ENCODE assay signal across 16 cellular contexts in genomic region chr16:50272111-50272571, GRCh38. TPM values are rescaled to one million over a fixed set of nuclear protein-coding genes. Genes with fewer than 3 reads are reported as not detected.
DNase-seq lines count a peak whose midpoint lies in the region; TF ChIP-seq lines count a peak whose summit lies in the region.
"Had no signal": no experiment of that assay in that cellular context is flagged by ENCODE, and none has a peak within 500 bp of the region (broad histone marks: within the 10 kb centered on the region; RNA-seq: fewer than 3 reads in every experiment).

No MANE protein-coding gene starts in this region.

- WGBS in spleen, 5 donors, result 28 to 64% (median 52%) methylated on average over 4 to 7 of the region's 7 CpGs

- no peak for TF ChIP-seq POLR2A in spleen (IDR thresholded peaks at IDR 0.05)

- H3K36me3 Mint-ChIP-seq in dendritic cell treated with granulocyte-macrophage colony-stimulating factor and Interleukin-4, amounts not matched to agents 40 ng/mL and 50 ng/mL, for 4 days (ENCODE audit: low read depth), result peaks cover 77% of the 10 kb centered on the region

- no peak overlapping the region for H3K4me3 ChIP-seq in spleen
- H3K4me3 ChIP-seq: transverse colon had no signal

- no peaks in the 10 kb centered on the region for H3K9me3 Mint-ChIP-seq in dendritic cell treated with granulocyte-macrophage colony-stimulating factor and Interleukin-4, amounts not matched to agents 40 ng/mL and 50 ng/mL, for 4 days

- H3K4me1 ChIP-seq in spleen, result peaks cover 50 to 100% (median 99%) of the 10 kb centered on the region in 6 donors
- H3K4me1 ChIP-seq: foreskin keratinocyte, parathyroid adenoma had no signal

- intact Hi-C loops in dendritic cell treated with granulocyte-macrophage colony-stimulating factor and Interleukin-4, amounts not matched to agents 40 ng/mL and 50 ng/mL, for 4 days (cut with micrococcal nuclease), result no loop called here
- intact Hi-C loops in spleen (cut with DNase I; ENCODE audit: low total_unique reads), result no loop called here

- H3K4me3 Mint-ChIP-seq in dendritic cell treated with granulocyte-macrophage colony-stimulating factor and Interleukin-4, amounts not matched to agents 40 ng/mL and 50 ng/mL, for 4 days, result peak overlapping the region; percentile 23

- peaks cover 0 to 11% (median 0%) of the 10 kb centered on the region in 6 donors for H3K36me3 ChIP-seq in spleen
- H3K36me3 ChIP-seq: transverse colon had no signal

- H3K27me3 Mint-ChIP-seq in dendritic cell treated with granulocyte-macrophage colony-stimulating factor and Interleukin-4, amounts not matched to agents 40 ng/mL and 50 ng/mL, for 4 days, result no peaks in the 10 kb centered on the region

- no peaks in the 10 kb centered on the region for H3K27me3 ChIP-seq in spleen (replicated peaks in 1 of 7)
- H3K27me3 ChIP-seq: foreskin keratinocyte, transverse colon had no signal

- DNase-seq in activated effector memory CD4-positive, alpha-beta T cell treated with anti-CD3 and anti-CD28 coated beads, Interleukin-2, amount 50 U/mL, for 16 hours, result peak; percentile 65
- DNase-seq in activated effector memory CD4-positive, alpha-beta T cell treated with Interleukin-2 at 50 U/mL for 16 hours, result no peak
- peak; percentile 36 for DNase-seq in RPMI7951 (ENCODE audit: low read depth)
- peak; percentile 75 for DNase-seq in spleen
- no peak for DNase-seq in SIG-M5 treated with dmso at 0.1 percent for 504 hours (lab: John Stamatoyannopoulos, UW; ENCODE audit: unreplicated experiment)
- DNase-seq in NCI-H1092 (lab: John Stamatoyannopoulos, UW), result no peak
- DNase-seq in NCI-H1105 (lab: John Stamatoyannopoulos, UW), result no peak
- DNase-seq: activated CD8-positive, alpha-beta memory T cell treated with anti-CD3 and anti-CD28 coated beads for 24 hours; DMS 273 treated with DMSO at 0.1 percent for 48 hours; effector CD4-positive, alpha-beta T cell; foreskin keratinocyte; midbrain; NCI-H1048; transverse colon had no signal

- H3K27ac ChIP-seq in spleen, result peak overlapping the region in 6 of 8 donors; percentile 90 to 98 (median 96)
- H3K27ac ChIP-seq: foreskin keratinocyte, parathyroid adenoma, transverse colon had no signal

- peak overlapping the region; percentile 90 for H3K27ac Mint-ChIP-seq in dendritic cell treated with granulocyte-macrophage colony-stimulating factor and Interleukin-4, amounts not matched to agents 40 ng/mL and 50 ng/mL, for 4 days

- peaks cover 90% of the 10 kb centered on the region for H3K4me1 Mint-ChIP-seq in dendritic cell treated with granulocyte-macrophage colony-stimulating factor and Interleukin-4, amounts not matched to agents 40 ng/mL and 50 ng/mL, for 4 days (ENCODE audit: low read depth)

- H3K9me3 ChIP-seq in spleen, result no peaks in the 10 kb centered on the region
- H3K9me3 ChIP-seq: transverse colon had no signal

- TF ChIP-seq CTCF in spleen (IDR thresholded peaks at IDR 0.05 in 8 of 11, conservative IDR thresholded peaks at IDR 0.05 in 3 of 11), result no peak

RNA-seq across cellular contexts. Expression of gene ADCY7, which starts 5.8 kb away (rescaled TPM):
- total RNA-seq in RPMI7951 (2014; rRNA removed; shearing (Covaris generic)), result 15.9 and 24.6 TPM in 2 replicates
- 100 to 1,000 TPM in 5 of 7 donors, 10 to 100 TPM in 2; 68.6 to 158 (median 126) TPM for total RNA-seq in spleen
- 10 to 100 TPM in 2 of 3 donors, 1 to 10 TPM in 1; 9.8 to 32.3 (median 16.3) TPM for polyA plus RNA-seq in spleen

Comparison
In these comparisons a context has a peak if more than half of its experiments do, and no peak if none do; other contexts are left out.
1. DNase-seq: peak in activated effector memory CD4-positive, alpha-beta T cell treated with anti-CD3 and anti-CD28 coated beads, Interleukin-2, amount 50 U/mL, for 16 hours (single experiment), RPMI7951 (single experiment) and spleen (single experiment); none in activated effector memory CD4-positive, alpha-beta T cell treated with Interleukin-2 at 50 U/mL for 16 hours (single experiment), SIG-M5 treated with dmso at 0.1 percent for 504 hours (single experiment), NCI-H1092 (single experiment) and NCI-H1105 (single experiment).